Comparison of ENCODE assay signal across 23 cellular contexts in the genomic region with DNA sequence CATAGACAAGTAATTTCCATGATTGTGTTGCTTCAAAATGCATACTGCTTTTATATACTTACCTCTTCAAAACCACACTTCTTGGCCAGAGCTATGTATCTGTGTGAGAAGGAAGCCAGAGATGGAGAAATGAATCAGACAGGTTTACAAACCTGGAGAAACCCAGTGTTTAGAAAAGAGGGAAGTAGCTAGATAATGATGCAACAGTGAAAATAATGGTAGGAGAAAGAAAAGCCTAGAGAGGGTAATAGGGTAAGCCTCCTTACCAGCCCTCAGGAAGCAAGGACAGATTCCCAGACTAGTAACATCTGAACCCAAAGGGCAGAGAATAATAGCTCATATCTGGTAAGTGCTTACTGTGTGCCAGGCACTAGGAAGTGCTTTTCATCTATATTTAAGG.
DNase-seq lines count a peak whose midpoint lies in the region; ATAC-seq, FAIRE-seq and TF ChIP-seq lines count a peak whose summit lies in the region.
"Had no signal": no experiment of that assay in that cellular context is flagged by ENCODE, and none has a peak within 500 bp of the region (broad histone marks: within the 10 kb centered on the region; RNA-seq: fewer than 3 reads in every experiment).

No MANE protein-coding gene starts in this region.

- no peak for FAIRE-seq in bronchial epithelial cell (lab: Jason Lieb, UNC)
- FAIRE-seq: GM12891, GM18507 had no signal

- in situ Hi-C loops in G401 (cut with HindIII; ENCODE audit: low sequenced_read_pairs): no loop called here

- H3K27me3 ChIP-seq in HL-60 (ENCODE audit: insufficient read depth, poor library complexity, severe bottlenecking) (no peaks in the 10 kb centered on the region), bronchial epithelial cell (ENCODE audit: control insufficient read depth, insufficient read depth, low read length) (no peaks in the 10 kb centered on the region), psoas muscle (ENCODE audit: insufficient read depth in 3 of 3, low read length in 2 of 3) (peaks cover 0 to 3% (median 0%) of the 10 kb centered on the region in 3 donors)
- H3K27me3 ChIP-seq: BE2C, SJCRH30 had no signal

- TF ChIP-seq CTCF in HL-60 (IDR thresholded peaks at IDR 0.05; ENCODE audit: insufficient read depth, low read length) (no peak), bronchial epithelial cell (IDR thresholded peaks at IDR 0.05; ENCODE audit: insufficient read depth, low read length, severe bottlenecking) (no peak), psoas muscle (IDR thresholded peaks at IDR 0.05) (no peak)

- intact Hi-C loops in psoas muscle (cut with DNase I) (no loop called here), cardiac septum (cut with DNase I) (no loop called here)

- H3K4me3 ChIP-seq in HL-60 (replicated peaks; ENCODE audit: insufficient read depth, low read length) (no peak overlapping the region), bronchial epithelial cell (ENCODE audit: low read depth, low read length) (no peak overlapping the region), psoas muscle (no peak overlapping the region)
- H3K4me3 ChIP-seq: GM23248, SJCRH30 had no signal

- no peaks in the 10 kb centered on the region for H3K36me3 ChIP-seq in bronchial epithelial cell (ENCODE audit: control insufficient read depth, insufficient read depth, low read length)
- H3K36me3 ChIP-seq in psoas muscle (ENCODE audit: insufficient read depth in 1 of 2, low read depth in 1 of 2): no peaks in the 10 kb centered on the region
- H3K36me3 ChIP-seq: BE2C, SJCRH30 had no signal

- ATAC-seq in psoas muscle: no peak

- H3K27ac ChIP-seq in HL-60 (replicated peaks) (peak overlapping the region; percentile 62), psoas muscle (no peak overlapping the region)
- H3K27ac ChIP-seq: 22Rv1, GM23248, SJCRH30 had no signal

- no peaks in the 10 kb centered on the region for H3K9me3 ChIP-seq in psoas muscle
- H3K9me3 ChIP-seq: BE2C had no signal

- DNase-seq in DMS79 treated with DMSO at 0.1 percent for 48 hours (lab: John Stamatoyannopoulos, UW) (peak; percentile 1), DMS79 (lab: John Stamatoyannopoulos, UW) (no peak), HL-60 (ENCODE audit: low read depth in 1 of 2, low spot score in 1 of 2) (peak; percentile 38 to 48), NOMO-1 (lab: John Stamatoyannopoulos, UW; ENCODE audit: unreplicated experiment in 2 of 2) (peak; percentile 66 to 90), bronchial epithelial cell (ENCODE audit: low read depth) (peak; percentile 28), G401 (ENCODE audit: low spot score) (no peak), psoas muscle (no peak), cardiac septum (ENCODE audit: low spot score) (no peak)
- DNase-seq: BE2C; Calu3; CD4-positive, alpha-beta memory T cell; DND-41; GDM1; GM23248; KG1; NCI-H1105 treated with DMSO at 0.1 percent for 48 hours; NCI-H1694 treated with DMSO at 0.1 percent for 48 hours; NCI-H446 treated with DMSO at 0.1 percent for 48 hours; RPMI8226; SJCRH30 had no signal

- H3K4me1 ChIP-seq in psoas muscle: no peaks in the 10 kb centered on the region
- H3K4me1 ChIP-seq: BE2C, SJCRH30 had no signal

Comparison
In these comparisons a context has a peak if more than half of its experiments do, and no peak if none do; other contexts are left out.
1. DNase-seq: peak in DMS79 treated with DMSO at 0.1 percent for 48 hours (single experiment), HL-60 (2 of 2), NOMO-1 (2 of 2) and bronchial epithelial cell (single experiment); none in DMS79 (single experiment), G401 (single experiment), psoas muscle (0 of 2) and cardiac septum (single experiment).